Comparison of ENCODE assay signal across 41 cellular contexts in genomic region chr7:51450541-51450940, GRCh38.
"Had no signal": no experiment of that assay in that cellular context is flagged by ENCODE, and none has a peak within 500 bp of the region (broad histone marks: within the 10 kb centered on the region; RNA-seq: fewer than 3 reads in every experiment).

No MANE protein-coding gene starts in this region.

- H3K9me3 ChIP-seq: adrenal gland, ascending aorta, body of pancreas, breast epithelium had no signal

- DNase-seq: activated effector memory CD4-positive, alpha-beta T cell treated with anti-CD3 and anti-CD28 coated beads, Interleukin-2, amount 50 U/mL, for 16 hours; activated effector memory CD4-positive, alpha-beta T cell treated with Interleukin-2 at 50 U/mL for 16 hours; activated gamma-delta T cell; activated gamma-delta T cell treated with Interleukin-2 at 50 U/mL for 16 hours; activated naive CD4-positive, alpha-beta T cell; activated naive CD4-positive, alpha-beta T cell treated with anti-CD3 and anti-CD28 coated beads for 36 hours; activated naive CD4-positive, alpha-beta T cell treated with anti-CD3 and anti-CD28 coated beads, Interleukin-2, amount 10 ng/mL, durations not matched to agents 7 days and 5 days; activated naive CD4-positive, alpha-beta T cell treated with anti-CD3 and anti-CD28 coated beads, Interleukin-2, amount 50 U/mL, for 16 hours; activated naive CD4-positive, alpha-beta T cell treated with Interleukin-2 at 50 U/mL for 16 hours; activated naive CD8-positive, alpha-beta T cell treated with anti-CD3 and anti-CD28 coated beads for 36 hours; activated naive CD8-positive, alpha-beta T cell treated with anti-CD3 and anti-CD28 coated beads, Interleukin-2, amount 10 ng/mL, durations not matched to agents 7 days and 5 days; activated naive CD8-positive, alpha-beta T cell treated with anti-CD3 and anti-CD28 coated beads, Interleukin-2, amount 50 U/mL, for 24 hours; activated T-cell treated with anti-CD3 and anti-CD28 coated beads for 4 hours; activated T-cell treated with anti-CD3 and anti-CD28 coated beads, Interleukin-2, amount 50 U/mL, for 1 hour; activated T-cell treated with anti-CD3 and anti-CD28 coated beads, Interleukin-2, amount 50 U/mL, for 24 hours; activated T-cell treated with anti-CD3 and anti-CD28 coated beads, Interleukin-2, amount 50 U/mL, for 4 hours; activated T-cell treated with anti-CD3 and anti-CD28 coated beads, Interleukin-2, amount 50 U/mL, for 48 hours; activated T-cell treated with anti-CD3 and anti-CD28 coated beads, Interleukin-2, amount 50 U/mL, for 72 hours; adrenal gland; amniotic stem cell; amygdala; anterior cingulate cortex; aorta; body of pancreas; brain microvascular endothelial cell; caudate nucleus; central memory CD4-positive, alpha-beta T cell; cerebellar nuclear complex had no signal

- H3K4me1 Mint-ChIP-seq: activated naive CD4-positive, alpha-beta T cell treated with anti-CD3 and anti-CD28 coated beads, Interleukin-2, amount 10 ng/mL, durations not matched to agents 7 days and 5 days; activated naive CD4-positive, alpha-beta T cell treated with anti-CD3 and anti-CD28 coated beads, Interleukin-2, amount 50 U/mL, for 24 hours; activated naive CD8-positive, alpha-beta T cell treated with anti-CD3 and anti-CD28 coated beads for 36 hours; activated naive CD8-positive, alpha-beta T cell treated with anti-CD3 and anti-CD28 coated beads, Interleukin-2, amount 10 ng/mL, durations not matched to agents 7 days and 5 days; activated naive CD8-positive, alpha-beta T cell treated with anti-CD3 and anti-CD28 coated beads, Interleukin-2, amount 50 U/mL, for 24 hours; activated T-helper 17 cell treated with anti-CD3 and anti-CD28 coated beads, Interleukin-2, amount 50 U/mL, for 72 hours; central memory CD8-positive, alpha-beta T cell had no signal

- FAIRE-seq: astrocyte, bronchial epithelial cell had no signal

- H3K27ac ChIP-seq: adrenal gland, ascending aorta, body of pancreas, brain microvascular endothelial cell, breast epithelium, cardiac muscle cell had no signal

- H3K4me1 ChIP-seq: adrenal gland, ascending aorta, body of pancreas, breast epithelium had no signal

- H3K4me3 Mint-ChIP-seq: activated naive CD4-positive, alpha-beta T cell treated with anti-CD3 and anti-CD28 coated beads for 36 hours; activated naive CD4-positive, alpha-beta T cell treated with anti-CD3 and anti-CD28 coated beads, Interleukin-2, amount 10 ng/mL, durations not matched to agents 7 days and 5 days; activated naive CD4-positive, alpha-beta T cell treated with anti-CD3 and anti-CD28 coated beads, Interleukin-2, amount 50 U/mL, for 24 hours; activated naive CD8-positive, alpha-beta T cell; activated naive CD8-positive, alpha-beta T cell treated with anti-CD3 and anti-CD28 coated beads for 36 hours; activated naive CD8-positive, alpha-beta T cell treated with anti-CD3 and anti-CD28 coated beads, Interleukin-2, amount 10 ng/mL, durations not matched to agents 7 days and 5 days; activated naive CD8-positive, alpha-beta T cell treated with anti-CD3 and anti-CD28 coated beads, Interleukin-2, amount 50 U/mL, for 24 hours; activated T-cell treated with anti-CD3 and anti-CD28 coated beads, Interleukin-2, amount 50 U/mL, for 24 hours; activated T-cell treated with anti-CD3 and anti-CD28 coated beads, Interleukin-2, amount 50 U/mL, for 4 hours; activated T-cell treated with anti-CD3 and anti-CD28 coated beads, Interleukin-2, amount 50 U/mL, for 72 hours; activated T-helper 1 cell treated with anti-CD3 and anti-CD28 coated beads, Interleukin-12 subunit alpha, Interleukin-12 subunit beta, Interleukin-2, Interleukin-4 antibody, amounts not matched to agents 30 ng/mL and 10 ng/mL and 1 ng/mL, durations not matched to agents 14 hours and 24 hours and 36 hours; activated T-helper 17 cell treated with anti-CD3 and anti-CD28 coated beads, Interleukin-2, amount 50 U/mL, for 72 hours; brain; central memory CD8-positive, alpha-beta T cell had no signal

- H3K27ac Mint-ChIP-seq: activated naive CD4-positive, alpha-beta T cell treated with anti-CD3 and anti-CD28 coated beads for 36 hours; activated naive CD4-positive, alpha-beta T cell treated with anti-CD3 and anti-CD28 coated beads, Interleukin-2, amount 10 ng/mL, durations not matched to agents 7 days and 5 days; activated naive CD4-positive, alpha-beta T cell treated with anti-CD3 and anti-CD28 coated beads, Interleukin-2, amount 50 U/mL, for 24 hours; activated naive CD4-positive, alpha-beta T cell treated with anti-CD3 and anti-CD28 coated beads, Interleukin-2, amount 50 U/mL, for 72 hours; activated naive CD8-positive, alpha-beta T cell; activated naive CD8-positive, alpha-beta T cell treated with anti-CD3 and anti-CD28 coated beads for 36 hours; activated naive CD8-positive, alpha-beta T cell treated with anti-CD3 and anti-CD28 coated beads, Interleukin-2, amount 10 ng/mL, durations not matched to agents 7 days and 5 days; activated naive CD8-positive, alpha-beta T cell treated with anti-CD3 and anti-CD28 coated beads, Interleukin-2, amount 50 U/mL, for 24 hours; activated T-cell treated with anti-CD3 and anti-CD28 coated beads, Interleukin-2, amount 50 U/mL, for 24 hours; activated T-cell treated with anti-CD3 and anti-CD28 coated beads, Interleukin-2, amount 50 U/mL, for 72 hours; activated T-helper 1 cell treated with anti-CD3 and anti-CD28 coated beads, Interleukin-12 subunit alpha, Interleukin-12 subunit beta, Interleukin-2, Interleukin-4 antibody, amounts not matched to agents 30 ng/mL and 10 ng/mL and 1 ng/mL, durations not matched to agents 14 hours and 24 hours and 36 hours; activated T-helper 17 cell treated with anti-CD3 and anti-CD28 coated beads, Interleukin-2, amount 50 U/mL, for 72 hours; activated T-helper 2 cell treated with anti-CD3 and anti-CD28 coated beads, Interferon-gamma antibody, Interleukin-2, Interleukin-4, amounts not matched to agents 10 μg/mL and 5 μg/mL and 100 μg/mL, durations not matched to agents 14 hours and 24 hours and 36 hours had no signal

- ATAC-seq: activated naive CD4-positive, alpha-beta T cell treated with anti-CD3 and anti-CD28 coated beads, Interleukin-2, amount 50 U/mL, for 72 hours; activated naive CD8-positive, alpha-beta T cell treated with anti-CD3 and anti-CD28 coated beads, Interleukin-2, amount 50 U/mL, for 24 hours; activated T-cell treated with anti-CD3 and anti-CD28 coated beads, Interleukin-2, amount 50 U/mL, for 4 hours; activated T-cell treated with anti-CD3 and anti-CD28 coated beads, Interleukin-2, amount 50 U/mL, for 72 hours; activated T-helper 17 cell treated with anti-CD3 and anti-CD28 coated beads, Interleukin-2, amount 50 U/mL, for 72 hours; body of pancreas had no signal

- H3K36me3 Mint-ChIP-seq: activated naive CD4-positive, alpha-beta T cell treated with anti-CD3 and anti-CD28 coated beads, Interleukin-2, amount 10 ng/mL, durations not matched to agents 7 days and 5 days; activated naive CD4-positive, alpha-beta T cell treated with anti-CD3 and anti-CD28 coated beads, Interleukin-2, amount 50 U/mL, for 24 hours; activated naive CD4-positive, alpha-beta T cell treated with anti-CD3 and anti-CD28 coated beads, Interleukin-2, amount 50 U/mL, for 72 hours; activated naive CD8-positive, alpha-beta T cell; activated naive CD8-positive, alpha-beta T cell treated with anti-CD3 and anti-CD28 coated beads for 36 hours; activated naive CD8-positive, alpha-beta T cell treated with anti-CD3 and anti-CD28 coated beads, Interleukin-2, amount 10 ng/mL, durations not matched to agents 7 days and 5 days; brain had no signal

- H3K36me3 ChIP-seq: adrenal gland, ascending aorta, brain microvascular endothelial cell, breast epithelium, cardiac muscle cell had no signal

- H3K4me3 ChIP-seq: adrenal gland, ascending aorta, body of pancreas, breast epithelium, cardiac muscle cell had no signal

- H3K27me3 ChIP-seq: adrenal gland, ascending aorta, body of pancreas, brain microvascular endothelial cell, breast epithelium, cardiac muscle cell had no signal

- H3K27me3 Mint-ChIP-seq: activated naive CD4-positive, alpha-beta T cell treated with anti-CD3 and anti-CD28 coated beads, Interleukin-2, amount 10 ng/mL, durations not matched to agents 7 days and 5 days; activated naive CD4-positive, alpha-beta T cell treated with anti-CD3 and anti-CD28 coated beads, Interleukin-2, amount 50 U/mL, for 24 hours; activated naive CD8-positive, alpha-beta T cell treated with anti-CD3 and anti-CD28 coated beads, Interleukin-2, amount 10 ng/mL, durations not matched to agents 7 days and 5 days; activated naive CD8-positive, alpha-beta T cell treated with anti-CD3 and anti-CD28 coated beads, Interleukin-2, amount 50 U/mL, for 24 hours; brain; central memory CD8-positive, alpha-beta T cell had no signal
